29 cellular contexts compared by ENCODE assay signal in genomic region chr19:6034512-6034911, GRCh38.
"Had no signal": no experiment of that assay in that cellular context is flagged by ENCODE, and none has a peak within 500 bp of the region (broad histone marks: within the 10 kb centered on the region; RNA-seq: fewer than 3 reads in every experiment).

No MANE protein-coding gene starts in this region.

- H3K27me3 ChIP-seq: ascending aorta, cardiac muscle cell, heart left ventricle, left lung, neutrophil, ovary, suprapubic skin, tibial nerve, uterus had no signal

- H3K27me3 Mint-ChIP-seq: activated B cell treated with CpG ODN at 0.5 μM for 24 hours; activated naive CD4-positive, alpha-beta T cell treated with anti-CD3 and anti-CD28 coated beads, Interleukin-2, amount 10 ng/mL, durations not matched to agents 7 days and 5 days; activated naive CD8-positive, alpha-beta T cell treated with anti-CD3 and anti-CD28 coated beads, Interleukin-2, amount 10 ng/mL, durations not matched to agents 7 days and 5 days; brain; natural killer cell treated with Interleukin-12 subunit alpha and Interleukin-12 subunit beta and Interleukin-15 and Interleukin-18, amount 100 ng/mL, for 72 hours; T-cell had no signal

- H3K9me3 ChIP-seq: ascending aorta, left lung, mucosa of descending colon, neutrophil, ovary, psoas muscle, suprapubic skin, tibial nerve, uterus had no signal

- ATAC-seq: activated CD8-positive, alpha-beta T cell treated with anti-CD3 and anti-CD28 coated beads, Interleukin-2, amount 10 ng/mL, durations not matched to agents 7 days and 5 days; esophagus mucosa; heart left ventricle; left lung; mucosa of descending colon; natural killer cell treated with Interleukin-12 subunit alpha and Interleukin-12 subunit beta and Interleukin-15 and Interleukin-18, amount 100 ng/mL, for 72 hours; psoas muscle; T-cell had no signal

- DNase-seq: activated B cell treated with CpG ODN at 0.5 μM for 24 hours; activated CD8-positive, alpha-beta T cell treated with anti-CD3 and anti-CD28 coated beads, Interleukin-2, amount 10 ng/mL, durations not matched to agents 7 days and 5 days; activated gamma-delta T cell; activated naive CD4-positive, alpha-beta T cell treated with anti-CD3 and anti-CD28 coated beads, Interleukin-2, amount 10 ng/mL, durations not matched to agents 7 days and 5 days; activated naive CD8-positive, alpha-beta T cell treated with anti-CD3 and anti-CD28 coated beads, Interleukin-2, amount 10 ng/mL, durations not matched to agents 7 days and 5 days; endodermal cell; foreskin fibroblast; heart left ventricle; hypothalamus; kidney glomerular epithelial cell; left lung; mesendoderm; mucosa of descending colon; psoas muscle; stimulated activated CD4-positive, alpha-beta T cell treated with anti-CD3 and anti-CD28 coated beads, Interleukin-15, amount 100 ng/mL, for 24 hours; stimulated activated CD4-positive, alpha-beta T cell treated with anti-CD3 and anti-CD28 coated beads, Interleukin-2, amount 100 ng/mL, for 24 hours; stimulated activated naive CD4-positive, alpha-beta T cell; T-cell had no signal

- H3K36me3 Mint-ChIP-seq: activated naive CD4-positive, alpha-beta T cell treated with anti-CD3 and anti-CD28 coated beads, Interleukin-2, amount 10 ng/mL, durations not matched to agents 7 days and 5 days; natural killer cell treated with Interleukin-12 subunit alpha and Interleukin-12 subunit beta and Interleukin-15 and Interleukin-18, amount 100 ng/mL, for 72 hours had no signal

- H3K4me3 Mint-ChIP-seq: activated B cell treated with CpG ODN at 0.5 μM for 24 hours; activated CD8-positive, alpha-beta T cell treated with anti-CD3 and anti-CD28 coated beads, Interleukin-2, amount 10 ng/mL, durations not matched to agents 7 days and 5 days; activated naive CD4-positive, alpha-beta T cell treated with anti-CD3 and anti-CD28 coated beads, Interleukin-2, amount 10 ng/mL, durations not matched to agents 7 days and 5 days; activated naive CD8-positive, alpha-beta T cell treated with anti-CD3 and anti-CD28 coated beads, Interleukin-2, amount 10 ng/mL, durations not matched to agents 7 days and 5 days; brain; endodermal cell; natural killer cell treated with Interleukin-12 subunit alpha and Interleukin-12 subunit beta and Interleukin-15 and Interleukin-18, amount 100 ng/mL, for 72 hours; T-cell had no signal

- H3K4me3 ChIP-seq: ascending aorta, cardiac muscle cell, heart left ventricle, left lung, lung, mucosa of descending colon, ovary, psoas muscle, suprapubic skin, tibial nerve, uterus had no signal

- H3K9me3 Mint-ChIP-seq: activated B cell treated with CpG ODN at 0.5 μM for 24 hours; activated naive CD4-positive, alpha-beta T cell treated with anti-CD3 and anti-CD28 coated beads, Interleukin-2, amount 10 ng/mL, durations not matched to agents 7 days and 5 days; natural killer cell treated with Interleukin-12 subunit alpha and Interleukin-12 subunit beta and Interleukin-15 and Interleukin-18, amount 100 ng/mL, for 72 hours; T-cell had no signal

- H3K36me3 ChIP-seq: cardiac muscle cell, ovary, uterus had no signal

- H3K4me1 Mint-ChIP-seq: brain, endodermal cell, T-cell had no signal

- H3K27ac ChIP-seq: ascending aorta, cardiac muscle cell, heart left ventricle, left lung, neutrophil, ovary, psoas muscle, uterus had no signal

- H3K27ac Mint-ChIP-seq: activated B cell treated with CpG ODN at 0.5 μM for 24 hours; activated CD8-positive, alpha-beta T cell treated with anti-CD3 and anti-CD28 coated beads, Interleukin-2, amount 10 ng/mL, durations not matched to agents 7 days and 5 days; activated naive CD4-positive, alpha-beta T cell treated with anti-CD3 and anti-CD28 coated beads, Interleukin-2, amount 10 ng/mL, durations not matched to agents 7 days and 5 days; activated naive CD8-positive, alpha-beta T cell treated with anti-CD3 and anti-CD28 coated beads, Interleukin-2, amount 10 ng/mL, durations not matched to agents 7 days and 5 days; brain; endodermal cell; natural killer cell treated with Interleukin-12 subunit alpha and Interleukin-12 subunit beta and Interleukin-15 and Interleukin-18, amount 100 ng/mL, for 72 hours; T-cell had no signal

- H3K4me1 ChIP-seq: ascending aorta, heart left ventricle, left lung, psoas muscle, uterus had no signal
